In genomic region chr5:133993563-133993962, GRCh38 we compare ENCODE assay signal across 1 cellular context.
TF ChIP-seq lines count a peak whose summit lies in the region.

No MANE protein-coding gene starts in this region.

TF ChIP-seq in A549, 52 proteins besides CTCF, POLR2A, EP300 and RAD21 (continued from another document):
- no peak for TF ChIP-seq USF2 (IDR thresholded peaks at IDR 0.05)
- no peak for TF ChIP-seq FOXS1 (CRISPR knock-in tag; IDR thresholded peaks at IDR 0.05)
- TF ChIP-seq CBX8 (IDR thresholded peaks at IDR 0.05) = no peak
- TF ChIP-seq NR3C1 (IDR thresholded peaks at IDR 0.05) = no peak
- no peak for TF ChIP-seq EHMT2 (IDR thresholded peaks at IDR 0.05; ENCODE audit: low read depth)
- TF ChIP-seq HOXA7 (CRISPR knock-in tag; IDR thresholded peaks at IDR 0.05) = no peak
- TF ChIP-seq ZC3H11A (IDR thresholded peaks at IDR 0.05) = no peak
